ENCODE assay signal across 14 cellular contexts in genomic region chr1:34166191-34167090, GRCh38. TPM values are rescaled to one million over a fixed set of nuclear protein-coding genes. Genes with fewer than 3 reads are reported as not detected.
A peak's percentile ranks its signal among the peaks of the same experiment; 100 is the strongest.
DNase-seq lines count a peak whose midpoint lies in the region; ATAC-seq and TF ChIP-seq lines count a peak whose summit lies in the region.
"Had no signal": no experiment of that assay in that cellular context is flagged by ENCODE, and none has a peak within 500 bp of the region (broad histone marks: within the 10 kb centered on the region; RNA-seq: fewer than 3 reads in every experiment).

No MANE protein-coding gene starts in this region.

- ATAC-seq in foreskin keratinocyte (peak; percentile 2), HG02588 (IDR thresholded peaks at IDR 0.05; ENCODE audit: unreplicated experiment) (no peak)
- no peak for ATAC-seq in effector memory CD8-positive, alpha-beta T cell (replicated peaks)
- ATAC-seq: left lung had no signal

- no peak for TF ChIP-seq CTCF in foreskin keratinocyte (conservative IDR thresholded peaks at IDR 0.05)
- no peak for TF ChIP-seq CTCF in neural progenitor cell (IDR thresholded peaks at IDR 0.05)

- peak overlapping the region; percentile 89 for H3K4me3 Mint-ChIP-seq in neural progenitor cell
- H3K4me3 Mint-ChIP-seq in effector memory CD8-positive, alpha-beta T cell, result no peak overlapping the region

- H3K4me3 ChIP-seq in BLaER1 treated with 17β-estradiol and CSF1 and Interleukin-3, amounts not matched to agents 10 nM and 100 nM, result peak overlapping the region; percentile 44 to 67 (median 54)
- H3K4me3 ChIP-seq in NT2/D1 (ENCODE audit: insufficient read length, low read depth) (peak overlapping the region; percentile 42), neural progenitor cell (peak overlapping the region; percentile 84)
- H3K4me3 ChIP-seq: left lung had no signal

- no peaks in the 10 kb centered on the region for H3K79me2 ChIP-seq in neural progenitor cell (ENCODE audit: low read depth)

- no peak overlapping the region for H3K27ac Mint-ChIP-seq in neural progenitor cell
- no peak overlapping the region for H3K27ac Mint-ChIP-seq in effector memory CD8-positive, alpha-beta T cell
- H3K27ac Mint-ChIP-seq: IgD-negative memory B cell had no signal

- peaks cover 19 to 45% (median 40%) of the 10 kb centered on the region in 10 experiments; a peak in 19 of 20 replicates for H3K4me1 ChIP-seq in BLaER1 treated with 17β-estradiol and CSF1 and Interleukin-3, amounts not matched to agents 10 nM and 100 nM
- H3K4me1 ChIP-seq in NT2/D1 (ENCODE audit: insufficient read depth, insufficient read length) (peaks cover 2% of the 10 kb centered on the region), foreskin keratinocyte (peaks cover 5% of the 10 kb centered on the region), neural progenitor cell (peaks cover 23% of the 10 kb centered on the region)

- H3K27ac ChIP-seq in BLaER1 treated with 17β-estradiol and CSF1 and Interleukin-3, amounts not matched to agents 10 nM and 100 nM, result peak overlapping the region in 6 of 11 experiments; percentile 29 to 62 (median 42); a peak in 11 of 22 replicates
- H3K27ac ChIP-seq in foreskin keratinocyte, result no peak overlapping the region
- H3K27ac ChIP-seq in neural progenitor cell, result no peak overlapping the region
- H3K27ac ChIP-seq: left lung had no signal

- peaks cover 49 to 73% (median 67%) of the 10 kb centered on the region in 11 experiments for H3K27me3 ChIP-seq in BLaER1 treated with 17β-estradiol and CSF1 and Interleukin-3, amounts not matched to agents 10 nM and 100 nM
- H3K27me3 ChIP-seq in NT2/D1 (ENCODE audit: insufficient read depth, insufficient read length), result peaks cover 17% of the 10 kb centered on the region
- peaks cover 42% of the 10 kb centered on the region for H3K27me3 ChIP-seq in foreskin keratinocyte
- H3K27me3 ChIP-seq in neural progenitor cell, result peaks cover 79% of the 10 kb centered on the region

- H3K9me3 ChIP-seq in BLaER1 treated with 17β-estradiol and CSF1 and Interleukin-3, amounts not matched to agents 10 nM and 100 nM (replicated peaks in 1 of 11), result no peaks in the 10 kb centered on the region
- H3K9me3 ChIP-seq in NT2/D1 (ENCODE audit: insufficient read depth, low read length) (no peaks in the 10 kb centered on the region), neural progenitor cell (ENCODE audit: low read depth) (no peaks in the 10 kb centered on the region)
- H3K9me3 ChIP-seq: left lung had no signal

- no peaks in the 10 kb centered on the region for H3K9me3 Mint-ChIP-seq in neural progenitor cell
- H3K9me3 Mint-ChIP-seq in effector memory CD8-positive, alpha-beta T cell, result no peaks in the 10 kb centered on the region

- H4K20me1 ChIP-seq in BLaER1 treated with 17β-estradiol and CSF1 and Interleukin-3, amounts not matched to agents 10 nM and 100 nM, result peaks cover 0 to 27% (median 3%) of the 10 kb centered on the region in 11 experiments; a peak in 9 of 22 replicates
- H4K20me1 ChIP-seq in neural progenitor cell (ENCODE audit: low read depth), result peaks cover 5% of the 10 kb centered on the region

- H2AFZ ChIP-seq in neural progenitor cell (replicated peaks), result peak overlapping the region; percentile 91

- H3K36me3 Mint-ChIP-seq in neural progenitor cell, result no peaks in the 10 kb centered on the region
- H3K36me3 Mint-ChIP-seq in effector memory CD8-positive, alpha-beta T cell (ENCODE audit: insufficient read depth), result peaks cover 4% of the 10 kb centered on the region

- no peaks in the 10 kb centered on the region for H3K36me3 ChIP-seq in BLaER1 treated with 17β-estradiol and CSF1 and Interleukin-3, amounts not matched to agents 10 nM and 100 nM
- H3K36me3 ChIP-seq in NT2/D1 (ENCODE audit: insufficient read depth, insufficient read length, low read length) (no peaks in the 10 kb centered on the region), neural progenitor cell (no peaks in the 10 kb centered on the region)
- H3K36me3 ChIP-seq: left lung had no signal

- peak overlapping the region; percentile 91 to 100 (median 98) for H3K4me2 ChIP-seq in BLaER1 treated with 17β-estradiol and CSF1 and Interleukin-3, amounts not matched to agents 10 nM and 100 nM
- H3K4me2 ChIP-seq in neural progenitor cell, result peak overlapping the region; percentile 100

- peaks cover 29% of the 10 kb centered on the region for H3K4me1 Mint-ChIP-seq in neural progenitor cell
- H3K4me1 Mint-ChIP-seq in effector memory CD8-positive, alpha-beta T cell (ENCODE audit: low read depth in 2 of 2), result peaks cover 2 to 3% of the 10 kb centered on the region in 2 donors

- peaks cover 30% of the 10 kb centered on the region for H3K27me3 Mint-ChIP-seq in neural progenitor cell (ENCODE audit: insufficient read depth, low read depth)
- peaks cover 54 to 79% of the 10 kb centered on the region in 2 donors for H3K27me3 Mint-ChIP-seq in effector memory CD8-positive, alpha-beta T cell

- DNase-seq in NT2/D1 (ENCODE audit: low read depth, low spot score), result peak; percentile 85
- no peak for DNase-seq in foreskin keratinocyte
- DNase-seq in neural progenitor cell (ENCODE audit: low spot score), result peak; percentile 75
- no peak for DNase-seq in NCI-H1105 (lab: John Stamatoyannopoulos, UW)
- DNase-seq in effector memory CD8-positive, alpha-beta T cell, result no peak
- DNase-seq in germinal center (ENCODE audit: low spot score), result no peak
- DNase-seq: activated effector memory CD4-positive, alpha-beta T cell treated with Interleukin-2 at 50 U/mL for 16 hours; Calu3; effector CD8-positive, alpha-beta T cell had no signal

- H3K9ac ChIP-seq in BLaER1 treated with 17β-estradiol and CSF1 and Interleukin-3, amounts not matched to agents 10 nM and 100 nM, result peak overlapping the region in 9 of 11 experiments; percentile 11 to 62 (median 50); a peak in 12 of 22 replicates
- H3K9ac ChIP-seq in NT2/D1 (ENCODE audit: insufficient read length, low read depth), result peak overlapping the region; percentile 79
- H3K9ac ChIP-seq in neural progenitor cell, result no peak overlapping the region

- H3F3A ChIP-seq in neural progenitor cell (ENCODE audit: low read depth), result peaks cover 43% of the 10 kb centered on the region

RNA-seq across cellular contexts. Expression of gene CSMD2, which starts 1.4 kb away (rescaled TPM):
- total RNA-seq in foreskin keratinocyte (1.9 and 3.5 TPM in 2 replicates), neural progenitor cell (ENCODE audit: low replicate concordance) (2.6 and 3.5 TPM in 2 replicates)
- polyA plus RNA-seq in foreskin keratinocyte, result 1.1 and 1.4 TPM in 2 replicates
- total RNA-seq: Calu3 had no signal
- polyA plus RNA-seq: IgD-negative memory B cell had no signal

RNA-seq across cellular contexts. Expression of gene C1orf94, which starts 10.3 kb away (rescaled TPM):
- not detected in 2 replicates for total RNA-seq in foreskin keratinocyte
- not detected in 2 replicates for polyA plus RNA-seq in foreskin keratinocyte
- 0.19 and 0.37 TPM in 2 replicates for total RNA-seq in neural progenitor cell (ENCODE audit: low replicate concordance)
- total RNA-seq: Calu3, left lung, renal cortical epithelial cell had no signal
- polyA plus RNA-seq: IgD-negative memory B cell had no signal

Comparison
In these comparisons a context has a peak if more than half of its experiments do, and no peak if none do; other contexts are left out.
1. H3K27ac ChIP-seq: peak in BLaER1 treated with 17β-estradiol and CSF1 and Interleukin-3, amounts not matched to agents 10 nM and 100 nM (6 of 11); none in foreskin keratinocyte (single experiment) and neural progenitor cell (single experiment).
2. DNase-seq: peak in NT2/D1 (single experiment) and neural progenitor cell (single experiment); none in foreskin keratinocyte (0 of 2), NCI-H1105 (single experiment), effector memory CD8-positive, alpha-beta T cell (0 of 3) and germinal center (single experiment).
3. Peak in every context shown above with its lines, with median percentiles within 50 percentile points of each other: H3K4me3 ChIP-seq.